ENCODE assay signal across 18 cellular contexts in the genomic region with DNA sequence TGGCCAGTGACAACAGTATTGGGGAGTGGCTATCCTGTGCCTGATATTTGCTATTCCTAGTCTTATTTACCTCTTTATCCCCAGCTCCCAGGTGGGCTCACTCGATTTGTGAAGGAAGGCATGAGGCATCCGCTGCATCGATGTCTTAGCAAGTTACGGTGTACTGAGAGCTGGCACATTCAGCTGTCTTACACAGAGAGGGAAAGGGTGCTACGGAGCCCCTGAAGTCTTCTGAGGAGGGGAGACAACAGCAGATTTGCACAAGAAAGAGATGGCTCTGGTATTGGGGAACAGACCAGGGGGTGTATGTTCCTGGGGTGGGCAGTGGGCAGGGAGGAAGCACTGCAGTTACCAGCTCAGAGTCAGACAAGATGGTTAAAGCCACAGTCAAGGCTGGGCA.
"Had no signal": no experiment of that assay in that cellular context is flagged by ENCODE, and none has a peak within 500 bp of the region (broad histone marks: within the 10 kb centered on the region; RNA-seq: fewer than 3 reads in every experiment).

No MANE protein-coding gene starts in this region.

- ATAC-seq: effector memory CD8-positive, alpha-beta T cell; foreskin keratinocyte; left colon; mucosa of descending colon; naive thymus-derived CD8-positive, alpha-beta T cell; right lobe of liver; stimulated activated effector memory CD8-positive, alpha-beta T cell treated with anti-CD3 and anti-CD28 coated beads, Interleukin-12 subunit alpha, Interleukin-12 subunit beta, amount 100 ng/mL, for 72 hours; upper lobe of right lung had no signal

- H3K9ac ChIP-seq: parathyroid adenoma had no signal

- H3K4me1 Mint-ChIP-seq: naive thymus-derived CD8-positive, alpha-beta T cell; neural crest cell; stimulated activated effector memory CD8-positive, alpha-beta T cell treated with anti-CD3 and anti-CD28 coated beads, Interleukin-12 subunit alpha, Interleukin-12 subunit beta, amount 100 ng/mL, for 72 hours had no signal

- H3K27me3 ChIP-seq: right lobe of liver, upper lobe of right lung had no signal

- H3K9me3 Mint-ChIP-seq: effector memory CD8-positive, alpha-beta T cell; stimulated activated effector memory CD8-positive, alpha-beta T cell treated with anti-CD3 and anti-CD28 coated beads, Interleukin-12 subunit alpha, Interleukin-12 subunit beta, amount 100 ng/mL, for 72 hours; stimulated activated naive CD8-positive, alpha-beta T cell treated with anti-CD3 and anti-CD28 coated beads, Interleukin-15, Interleukin-2, amounts not matched to agents 100 ng/mL and 50 ng/mL, for 24 hours had no signal

- H2AFZ ChIP-seq: parathyroid adenoma had no signal

- H3K79me2 ChIP-seq: parathyroid adenoma had no signal

- H3K27ac ChIP-seq: foreskin keratinocyte, parathyroid adenoma, prostate gland, right lobe of liver, tibial artery, upper lobe of right lung had no signal

- H3K27ac Mint-ChIP-seq: effector memory CD8-positive, alpha-beta T cell; naive thymus-derived CD8-positive, alpha-beta T cell; stimulated activated effector memory CD8-positive, alpha-beta T cell treated with anti-CD3 and anti-CD28 coated beads, Interleukin-12 subunit alpha, Interleukin-12 subunit beta, amount 100 ng/mL, for 72 hours; stimulated activated naive CD8-positive, alpha-beta T cell treated with anti-CD3 and anti-CD28 coated beads, Interleukin-15, Interleukin-2, amounts not matched to agents 100 ng/mL and 50 ng/mL, for 24 hours had no signal

- H3K36me3 Mint-ChIP-seq: naive thymus-derived CD8-positive, alpha-beta T cell; stimulated activated effector memory CD8-positive, alpha-beta T cell treated with anti-CD3 and anti-CD28 coated beads, Interleukin-12 subunit alpha, Interleukin-12 subunit beta, amount 100 ng/mL, for 72 hours had no signal

- H3K9me3 ChIP-seq: mucosa of descending colon, prostate gland, right lobe of liver, tibial artery, upper lobe of right lung had no signal

- H3K36me3 ChIP-seq: prostate gland, right lobe of liver, tibial artery, upper lobe of right lung had no signal

- H3K4me3 ChIP-seq: mucosa of descending colon, prostate gland, right lobe of liver, tibial artery, upper lobe of right lung had no signal

- DNase-seq: central memory CD4-positive, alpha-beta T cell; effector memory CD8-positive, alpha-beta T cell; foreskin keratinocyte; left colon; mammary epithelial cell; mucosa of descending colon; naive thymus-derived CD8-positive, alpha-beta T cell; occipital lobe; right lobe of liver; stimulated activated CD4-positive, alpha-beta T cell treated with anti-CD3 and anti-CD28 coated beads, Interleukin-4, amount 100 ng/mL, for 1 hour; stimulated activated CD8-positive, alpha-beta memory T cell treated with anti-CD3 and anti-CD28 coated beads, Interleukin-4, amount 100 ng/mL, for 48 hours; tibial artery; upper lobe of right lung had no signal

- H3K4me3 Mint-ChIP-seq: effector memory CD8-positive, alpha-beta T cell; naive thymus-derived CD8-positive, alpha-beta T cell; neural crest cell; stimulated activated effector memory CD8-positive, alpha-beta T cell treated with anti-CD3 and anti-CD28 coated beads, Interleukin-12 subunit alpha, Interleukin-12 subunit beta, amount 100 ng/mL, for 72 hours; stimulated activated naive CD8-positive, alpha-beta T cell treated with anti-CD3 and anti-CD28 coated beads, Interleukin-15, Interleukin-2, amounts not matched to agents 100 ng/mL and 50 ng/mL, for 24 hours had no signal

- H3K4me1 ChIP-seq: foreskin keratinocyte, parathyroid adenoma, prostate gland, right lobe of liver had no signal
